Comparison of ENCODE assay signal across 8 cellular contexts in genomic region chr13:45417790-45418534, GRCh38. TPM values are rescaled to one million over a fixed set of nuclear protein-coding genes. Genes with fewer than 3 reads are reported as not detected.
DNase-seq lines count a peak whose midpoint lies in the region; ATAC-seq and TF ChIP-seq lines count a peak whose summit lies in the region.

Gene SLC25A30 (minus strand): TSS chr13:45418373. CDS start chr13:45411425, 6,948 bp downstream.

- TF ChIP-seq CTCF in RWPE2 (IDR thresholded peaks at IDR 0.05; ENCODE audit: poor library complexity, severe bottlenecking), result no peak
- TF ChIP-seq CTCF in natural killer cell (IDR thresholded peaks at IDR 0.05), result no peak

- H3K27ac Mint-ChIP-seq in activated T-helper 2 cell treated with anti-CD3 and anti-CD28 coated beads, Interferon-gamma antibody, Interleukin-2, Interleukin-4, amounts not matched to agents 10 μg/mL and 5 μg/mL and 100 μg/mL, durations not matched to agents 14 hours and 24 hours and 36 hours, result peak within 1 kb of the TSS; percentile 87
- peak within 1 kb of the TSS; percentile 95 to 97 for H3K27ac Mint-ChIP-seq in natural killer cell

- no peaks in the 10 kb centered on the region for H3K27me3 Mint-ChIP-seq in activated T-helper 2 cell treated with anti-CD3 and anti-CD28 coated beads, Interferon-gamma antibody, Interleukin-2, Interleukin-4, amounts not matched to agents 10 μg/mL and 5 μg/mL and 100 μg/mL, durations not matched to agents 14 hours and 24 hours and 36 hours (ENCODE audit: low read depth)
- H3K27me3 Mint-ChIP-seq in natural killer cell (ENCODE audit: low read depth in 2 of 2), result no peaks in the 10 kb centered on the region

- ATAC-seq in GM21737 (IDR thresholded peaks at IDR 0.05; ENCODE audit: unreplicated experiment), result peak; percentile 89
- ATAC-seq in RWPE2 (ENCODE audit: low read depth), result peak; percentile 88
- peak; percentile 92 to 96 (median 93) for ATAC-seq in natural killer cell

- peaks cover 12% of the 10 kb centered on the region for H3K4me1 Mint-ChIP-seq in activated T-helper 2 cell treated with anti-CD3 and anti-CD28 coated beads, Interferon-gamma antibody, Interleukin-2, Interleukin-4, amounts not matched to agents 10 μg/mL and 5 μg/mL and 100 μg/mL, durations not matched to agents 14 hours and 24 hours and 36 hours (ENCODE audit: low read depth)
- H3K4me1 Mint-ChIP-seq in natural killer cell, result peaks cover 23 to 25% of the 10 kb centered on the region in 2 donors

- no peaks in the 10 kb centered on the region for H3K36me3 Mint-ChIP-seq in activated T-helper 2 cell treated with anti-CD3 and anti-CD28 coated beads, Interferon-gamma antibody, Interleukin-2, Interleukin-4, amounts not matched to agents 10 μg/mL and 5 μg/mL and 100 μg/mL, durations not matched to agents 14 hours and 24 hours and 36 hours (ENCODE audit: low read depth)
- no peaks in the 10 kb centered on the region for H3K36me3 Mint-ChIP-seq in natural killer cell

- peak within 1 kb of the TSS; percentile 71 for H3K4me3 ChIP-seq in RWPE2 (ENCODE audit: severe bottlenecking)

- intact Hi-C loops in activated T-helper 2 cell treated with anti-CD3 and anti-CD28 coated beads, Interferon-gamma antibody, Interleukin-2, Interleukin-4, amounts not matched to agents 10 μg/mL and 5 μg/mL and 100 μg/mL, durations not matched to agents 14 hours and 24 hours and 36 hours (cut with micrococcal nuclease), result loop anchor here (1.0 kb wide), 4 partner anchors 22 to 77 kb away; partner anchors contain the start of genes COG3 and TPT1
- intact Hi-C loops in natural killer cell (cut with micrococcal nuclease), result loop anchor here (1.0 to 10.0 kb wide), 5 partner anchors 46 to 879 kb away; partner anchors contain the start of genes COG3 and TPT1

- H3K27ac ChIP-seq in KOPT-K1 (ENCODE audit: low read depth, low read length, poor library complexity, severe bottlenecking), result peak within 1 kb of the TSS; percentile 62
- peak within 1 kb of the TSS; percentile 61 for H3K27ac ChIP-seq in RWPE2 (ENCODE audit: poor library complexity, severe bottlenecking)

- H3K4me3 Mint-ChIP-seq in activated T-helper 2 cell treated with anti-CD3 and anti-CD28 coated beads, Interferon-gamma antibody, Interleukin-2, Interleukin-4, amounts not matched to agents 10 μg/mL and 5 μg/mL and 100 μg/mL, durations not matched to agents 14 hours and 24 hours and 36 hours (ENCODE audit: low read depth), result peak within 1 kb of the TSS; percentile 88
- H3K4me3 Mint-ChIP-seq in natural killer cell, result peak within 1 kb of the TSS; percentile 94

- no peaks in the 10 kb centered on the region for H3K36me3 ChIP-seq in KOPT-K1 (ENCODE audit: insufficient read depth, low read length)
- no peaks in the 10 kb centered on the region for H3K36me3 ChIP-seq in RWPE2 (ENCODE audit: low read depth)

- H3K27me3 ChIP-seq in RWPE2 (ENCODE audit: insufficient read depth, poor library complexity, severe bottlenecking), result no peaks in the 10 kb centered on the region

- no peaks in the 10 kb centered on the region for H3K9me3 Mint-ChIP-seq in activated T-helper 2 cell treated with anti-CD3 and anti-CD28 coated beads, Interferon-gamma antibody, Interleukin-2, Interleukin-4, amounts not matched to agents 10 μg/mL and 5 μg/mL and 100 μg/mL, durations not matched to agents 14 hours and 24 hours and 36 hours
- H3K9me3 Mint-ChIP-seq in natural killer cell, result no peaks in the 10 kb centered on the region

- no peaks in the 10 kb centered on the region for H3K9me3 ChIP-seq in KOPT-K1 (ENCODE audit: insufficient read depth, low read length, poor library complexity, severe bottlenecking)
- no peaks in the 10 kb centered on the region for H3K9me3 ChIP-seq in RWPE2 (ENCODE audit: severe bottlenecking)

- peaks cover 19% of the 10 kb centered on the region for H3K4me1 ChIP-seq in RWPE2 (ENCODE audit: insufficient read depth, poor library complexity, severe bottlenecking)

- DNase-seq in DMS79 treated with DMSO at 0.1 percent for 48 hours (lab: John Stamatoyannopoulos, UW), result peak; percentile 81
- DNase-seq in RWPE2 (ENCODE audit: low spot score), result peak; percentile 92
- DNase-seq in activated T-helper 2 cell treated with anti-CD3 and anti-CD28 coated beads, Interferon-gamma antibody, Interleukin-2, Interleukin-4, amounts not matched to agents 10 μg/mL and 5 μg/mL and 100 μg/mL, durations not matched to agents 14 hours and 24 hours and 36 hours (ENCODE audit: low spot score), result peak; percentile 82
- DNase-seq in fibroblast of peridontal ligament (ENCODE audit: extremely low read depth), result peak; percentile 78
- peak; percentile 82 for DNase-seq in natural killer cell
- peak; percentile 93 for DNase-seq in stimulated activated naive CD4-positive, alpha-beta T cell treated with Interleukin-2 at 50 U/mL for 16 hours (lab: John Stamatoyannopoulos, UW)

RNA-seq across cellular contexts. Expression of gene SLC25A30, which starts in this region (rescaled TPM):
- 12.2 and 13.6 TPM in 2 replicates for total RNA-seq in activated T-helper 2 cell treated with anti-CD3 and anti-CD28 coated beads, Interferon-gamma antibody, Interleukin-2, Interleukin-4, amounts not matched to agents 10 μg/mL and 5 μg/mL and 100 μg/mL, durations not matched to agents 14 hours and 24 hours and 36 hours
- total RNA-seq in natural killer cell, result 10 to 100 TPM; 15.0 to 22.3 (median 22.0) TPM

Comparison
In these comparisons a context has a peak if more than half of its experiments do, and no peak if none do; other contexts are left out.
1. Peak in every context shown above with its lines: DNase-seq, ATAC-seq, H3K4me3 ChIP-seq and H3K27ac ChIP-seq.